ENCODE assay signal across 6 cellular contexts in genomic region chr1:22992384-22992783, GRCh38. TPM values are rescaled to one million over a fixed set of nuclear protein-coding genes. Genes with fewer than 3 reads are reported as not detected.
"Had no signal": no experiment of that assay in that cellular context is flagged by ENCODE, and none has a peak within 500 bp of the region (broad histone marks: within the 10 kb centered on the region; RNA-seq: fewer than 3 reads in every experiment).

No MANE protein-coding gene starts in this region.

RNA-seq across cellular contexts. Expression of gene LACTBL1, which starts 19.7 kb away (rescaled TPM):
- total RNA-seq: GM23248, H4, H7, HFFc6, HT1080 had no signal
- polyA plus RNA-seq: GM23248, IgD-negative memory B cell had no signal

RNA-seq across cellular contexts. Expression of gene TEX46, which starts 23.3 kb away (rescaled TPM):
- total RNA-seq: GM23248, H4, H7, HFFc6, HT1080 had no signal
- polyA plus RNA-seq: GM23248, IgD-negative memory B cell had no signal
